In genomic region chr4:119030536-119030890, GRCh38 we compare ENCODE assay signal across 14 cellular contexts.
"Had no signal": no experiment of that assay in that cellular context is flagged by ENCODE, and none has a peak within 500 bp of the region (broad histone marks: within the 10 kb centered on the region; RNA-seq: fewer than 3 reads in every experiment).

No MANE protein-coding gene starts in this region.

- H3K27me3 ChIP-seq: SJCRH30 had no signal

- H3K9me3 ChIP-seq: left ventricle myocardium inferior, SJCRH30 had no signal

- H3K27ac ChIP-seq: left ventricle myocardium inferior, SJCRH30 had no signal

- DNase-seq: activated CD4-positive, alpha-beta T cell treated with anti-CD3 and anti-CD28 coated beads for 1 hour; activated CD4-positive, alpha-beta T cell treated with anti-CD3 and anti-CD28 coated beads, Interleukin-2, amount 50 U/mL, for 48 hours; activated effector memory CD4-positive, alpha-beta T cell treated with anti-CD3 and anti-CD28 coated beads, Interleukin-2, amount 50 U/mL, for 16 hours; activated T-cell treated with anti-CD3 and anti-CD28 coated beads, Interleukin-2, amount 50 U/mL, for 4 hours; islet precursor cell; left ventricle myocardium inferior; mesendoderm; natural killer cell; occipital lobe; SJCRH30; stimulated activated CD4-positive, alpha-beta T cell treated with anti-CD3 and anti-CD28 coated beads, Interleukin-15, amount 100 ng/mL, for 24 hours; stimulated activated CD4-positive, alpha-beta T cell treated with anti-CD3 and anti-CD28 coated beads, Interleukin-4, amount 100 ng/mL, for 24 hours; stimulated activated naive CD8-positive, alpha-beta T cell treated with anti-CD3 and anti-CD28 coated beads, Interleukin-15, amount 100 ng/mL, for 72 hours; SW 1271 had no signal

- H3K4me3 ChIP-seq: left ventricle myocardium inferior, SJCRH30 had no signal

- ATAC-seq: activated T-cell treated with anti-CD3 and anti-CD28 coated beads, Interleukin-2, amount 50 U/mL, for 4 hours; natural killer cell; stimulated activated naive CD8-positive, alpha-beta T cell treated with anti-CD3 and anti-CD28 coated beads, Interleukin-15, amount 100 ng/mL, for 72 hours had no signal
